In the genomic region with DNA sequence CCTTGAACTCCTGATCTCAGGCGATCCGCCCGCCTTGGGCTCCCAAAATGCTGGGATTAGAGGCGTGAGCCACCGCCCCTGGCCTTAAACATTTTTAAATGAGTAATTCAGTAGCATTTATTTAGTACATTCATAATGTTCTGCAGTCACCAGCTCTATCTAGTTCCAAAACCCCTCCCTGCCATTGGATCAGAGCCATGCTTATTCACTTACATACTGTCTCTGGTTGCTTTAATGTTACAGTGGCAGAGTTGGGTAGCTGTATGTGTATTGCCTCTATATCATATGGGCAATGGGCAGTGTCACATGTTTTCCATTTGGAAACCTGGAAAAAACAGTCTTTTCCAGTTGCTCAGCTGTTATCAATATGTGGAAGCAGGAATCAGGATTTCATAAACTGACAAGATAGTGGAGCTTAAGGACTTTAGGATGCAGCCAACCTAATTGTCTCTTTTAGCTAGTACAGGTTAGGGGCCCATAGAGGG, we compare ENCODE assay signal across 14 cellular contexts. TPM values are rescaled to one million over a fixed set of nuclear protein-coding genes. Genes with fewer than 3 reads are reported as not detected.
A peak's percentile ranks its signal among the peaks of the same experiment; 100 is the strongest.
DNase-seq lines count a peak whose midpoint lies in the region; FAIRE-seq and TF ChIP-seq lines count a peak whose summit lies in the region.
"Had no signal": no experiment of that assay in that cellular context is flagged by ENCODE, and none has a peak within 500 bp of the region (broad histone marks: within the 10 kb centered on the region; RNA-seq: fewer than 3 reads in every experiment).

No MANE protein-coding gene starts in this region.

- CTCF ChIA-PET in RWPE1 (lab: Yijun Ruan, JAX) = interaction anchor here (0.6 to 0.7 kb wide), 2 partner anchors 14 to 16 kb away, joined by 4 to 7 read pairs; no protein-coding TSS in a partner anchor

- no peak for FAIRE-seq in GM19239 (lab: Jason Lieb, UNC)
- FAIRE-seq: TTC549 had no signal

- H3K4me2 ChIP-seq in fibroblast of lung (ENCODE audit: extremely low read depth, insufficient read depth, low read length) = peak overlapping the region; percentile 3

- H3K4me1 ChIP-seq in fibroblast of lung (ENCODE audit: control insufficient read depth, extremely low read depth, insufficient read depth, low read length) = peaks cover 5% of the 10 kb centered on the region
- H3K4me1 ChIP-seq in ovary (ENCODE audit: insufficient read depth) = peaks cover 4% of the 10 kb centered on the region

- DNase-seq in EH (ENCODE audit: low read depth) (peak; percentile 39), RWPE1 (ENCODE audit: low spot score) (no peak), fibroblast of lung (ENCODE audit: low read depth in 2 of 2) (peak; percentile 68 to 91), ovary (peak in 3 of 5 donors; percentile 24 to 47 (median 25)), NAMALWA (ENCODE audit: low spot score) (no peak), H4 (ENCODE audit: low spot score) (no peak), superior temporal gyrus (ENCODE audit: extremely low spot score) (no peak), GM19239 (ENCODE audit: insufficient read length, low spot score) (no peak)
- DNase-seq: activated CD8-positive, alpha-beta memory T cell treated with anti-CD3 and anti-CD28 coated beads, Interleukin-2, amount 10 ng/mL, durations not matched to agents 7 days and 5 days; immature natural killer cell; Karpas-422; stimulated activated naive CD4-positive, alpha-beta T cell treated with Interleukin-2 at 50 U/mL for 16 hours had no signal

- H3K9ac ChIP-seq in fibroblast of lung (ENCODE audit: insufficient read depth, low read length) = no peak overlapping the region

- WGBS in ovary, 3 donors = 24 to 37% (median 32%) methylated on average over 5 of the region's 5 CpGs

- POLR2A ChIA-PET in RWPE1 (lab: Yijun Ruan, JAX; ENCODE audit: low non-redundant PET) = no interaction called here

- H3K9me3 ChIP-seq in fibroblast of lung (ENCODE audit: control insufficient read depth, insufficient read depth, low read depth, low read length) (no peaks in the 10 kb centered on the region), ovary (no peaks in the 10 kb centered on the region)
- H3K9me3 ChIP-seq: HAP-1 had no signal

- intact Hi-C loops in ovary (cut with DNase I) = no loop called here

- H3K36me3 ChIP-seq in fibroblast of lung (ENCODE audit: control insufficient read depth, insufficient read depth, low read length) = no peaks in the 10 kb centered on the region
- H3K36me3 ChIP-seq in ovary = no peaks in the 10 kb centered on the region

- no peak for TF ChIP-seq EP300 in ovary (IDR thresholded peaks at IDR 0.05)

- H3K79me2 ChIP-seq in fibroblast of lung (ENCODE audit: control insufficient read depth, insufficient read depth, low read length) = no peaks in the 10 kb centered on the region

- TF ChIP-seq CTCF in RWPE1 (conservative IDR thresholded peaks at IDR 0.05; ENCODE audit: low read depth) (no peak), fibroblast of lung (conservative IDR thresholded peaks at IDR 0.05 in 1 of 2, IDR thresholded peaks at IDR 0.05 in 1 of 2; ENCODE audit: low read depth in 1 of 2, low read length in 2 of 2) (no peak), ovary (IDR thresholded peaks at IDR 0.05) (no peak)

- H3K4me3 ChIP-seq in fibroblast of lung (replicated peaks in 1 of 4; ENCODE audit: control extremely low read depth in 1 of 4, insufficient read depth in 1 of 4, low read depth in 3 of 4, low read length in 4 of 4) (no peak overlapping the region), ovary (no peak overlapping the region)
- H3K4me3 ChIP-seq: HAP-1 had no signal

- H4K20me1 ChIP-seq in fibroblast of lung (ENCODE audit: control insufficient read depth, extremely low read depth, insufficient read depth, low read length) = no peaks in the 10 kb centered on the region

- H3K27me3 ChIP-seq in fibroblast of lung (ENCODE audit: control insufficient read depth, insufficient read depth, low read length) (no peaks in the 10 kb centered on the region), ovary (no peaks in the 10 kb centered on the region)

- H2AFZ ChIP-seq in fibroblast of lung (ENCODE audit: low read length) = no peak overlapping the region

- peak overlapping the region; percentile 70 for H3K27ac ChIP-seq in RWPE1
- peak overlapping the region; percentile 3 for H3K27ac ChIP-seq in fibroblast of lung (ENCODE audit: insufficient read depth, low read length)
- no peak overlapping the region for H3K27ac ChIP-seq in ovary

- no peak for TF ChIP-seq POLR2A in ovary (IDR thresholded peaks at IDR 0.05)

RNA-seq across cellular contexts. Expression of a gene that starts 10.5 kb away (rescaled TPM):
- total RNA-seq in fibroblast of lung = 64.7 TPM in 2 replicates
- polyA plus RNA-seq in fibroblast of lung = 56.2 and 74.0 TPM in 2 replicates
- polyA plus RNA-seq in fibroblast of lung (2012) = 76.3 and 105 TPM in 2 replicates
- 31.6 and 37.3 TPM in 2 replicates for polyA minus RNA-seq in fibroblast of lung (ENCODE audit: low replicate concordance)
- total RNA-seq in ovary = 10 to 100 TPM; 47.6 to 72.5 (median 53.8) TPM
- 10 to 100 TPM; 55.7 to 61.4 TPM for polyA plus RNA-seq in ovary
- total RNA-seq in H4 (2014; rRNA removed; shearing (Covaris generic)) = 90.4 and 139 TPM in 2 replicates

RNA-seq across cellular contexts. Expression of a gene that starts 10.7 kb away (rescaled TPM):
- total RNA-seq in fibroblast of lung (9.2 TPM in 2 replicates), ovary (10 to 100 TPM in 6 of 7 donors, 1 to 10 TPM in 1; 9.5 to 28.7 (median 18.3) TPM)
- polyA plus RNA-seq in fibroblast of lung (17.5 and 20.0 TPM in 2 replicates), ovary (10 to 100 TPM; 17.4 to 48.0 TPM)
- polyA plus RNA-seq in fibroblast of lung (2012) = 17.7 and 22.8 TPM in 2 replicates
- polyA minus RNA-seq in fibroblast of lung (ENCODE audit: low replicate concordance) = 6.6 and 9.5 TPM in 2 replicates
- total RNA-seq in H4 (2014; rRNA removed; shearing (Covaris generic)) = 13.0 TPM in 2 replicates

Comparison
In these comparisons a context has a peak if more than half of its experiments do, and no peak if none do; other contexts are left out.
1. DNase-seq: peak in EH (single experiment), fibroblast of lung (2 of 2) and ovary (3 of 5); none in RWPE1 (single experiment), NAMALWA (single experiment), H4 (single experiment), superior temporal gyrus (single experiment) and GM19239 (single experiment).
2. H3K27ac ChIP-seq: peak in RWPE1 (single experiment) and fibroblast of lung (single experiment); none in ovary (0 of 2).